ENCODE assay signal across 9 cellular contexts in genomic region chr1:161177112-161177935, GRCh38. TPM values are rescaled to one million over a fixed set of nuclear protein-coding genes. Genes with fewer than 3 reads are reported as not detected.
DNase-seq lines count a peak whose midpoint lies in the region; ATAC-seq, FAIRE-seq and TF ChIP-seq lines count a peak whose summit lies in the region.
"Had no signal": no experiment of that assay in that cellular context is flagged by ENCODE, and none has a peak within 500 bp of the region (broad histone marks: within the 10 kb centered on the region; RNA-seq: fewer than 3 reads in every experiment).

Gene B4GALT3, minus strand, starts transcription at chr1:161177507. Its CDS starts 1,447 bp downstream, at chr1:161176060.

- no peaks in the 10 kb centered on the region for H4K20me1 ChIP-seq in HepG2 (ENCODE audit: insufficient read depth, low read length)

- peak; percentile 69 for ATAC-seq in GM19372 (IDR thresholded peaks at IDR 0.05; ENCODE audit: low read depth, unreplicated experiment)
- peak; percentile 63 for ATAC-seq in HG03520 (IDR thresholded peaks at IDR 0.05; ENCODE audit: unreplicated experiment)
- peak; percentile 96 for ATAC-seq in HepG2

- H3K9ac ChIP-seq in HepG2 (ENCODE audit: insufficient read depth, low read depth, low read length), result peak within 1 kb of the TSS; percentile 84

- peak within 1 kb of the TSS; percentile 99 for H3K4me3 Mint-ChIP-seq in dendritic cell treated with granulocyte-macrophage colony-stimulating factor and Interleukin-4, amounts not matched to agents 40 ng/mL and 50 ng/mL, for 4 days

- CTCF ChIA-PET in HepG2 (lab: Yijun Ruan, JAX; ENCODE audit: low intra/inter-chr PET ratio, low total read pairs), result interaction anchor here (1.5 kb wide), 1 partner anchor 10 kb away, joined by 4 read pairs; the partner anchor contains the start of gene PPOX

- H3K27me3 ChIP-seq in HepG2 (ENCODE audit: control insufficient read depth in 1 of 2, insufficient read depth in 2 of 2, low read length in 2 of 2), result no peaks in the 10 kb centered on the region; a peak in 1 of 5 replicates

- TSS peak; percentile 96 for BruUV-seq in HepG2 (replicated peaks; lab: Mats Ljungman, UMichigan)

- peak within 1 kb of the TSS; percentile 94 for H2AFZ ChIP-seq in HepG2 (ENCODE audit: low read length)

- intact Hi-C loops in dendritic cell treated with granulocyte-macrophage colony-stimulating factor and Interleukin-4, amounts not matched to agents 40 ng/mL and 50 ng/mL, for 4 days (cut with micrococcal nuclease), result no loop called here
- intact Hi-C loops in HepG2 (cut with micrococcal nuclease; ENCODE audit: unreplicated experiment), result no loop called here

- H3K27me3 Mint-ChIP-seq in dendritic cell treated with granulocyte-macrophage colony-stimulating factor and Interleukin-4, amounts not matched to agents 40 ng/mL and 50 ng/mL, for 4 days, result no peaks in the 10 kb centered on the region

- peaks cover 46% of the 10 kb centered on the region for H3K36me3 Mint-ChIP-seq in dendritic cell treated with granulocyte-macrophage colony-stimulating factor and Interleukin-4, amounts not matched to agents 40 ng/mL and 50 ng/mL, for 4 days (ENCODE audit: low read depth)

- TF ChIP-seq POLR2A in HepG2 (IDR thresholded peaks at IDR 0.05; ENCODE audit: insufficient read depth in 1 of 2, low read depth in 2 of 2, low read length in 2 of 2), result peak; percentile 96 to 99

- peaks cover 4 to 23% of the 10 kb centered on the region in 2 experiments for H3K36me3 ChIP-seq in HepG2 (replicated peaks in 1 of 2; ENCODE audit: control insufficient read depth in 1 of 2, insufficient read depth in 2 of 2, low read length in 2 of 2)

- no peaks in the 10 kb centered on the region for H3K9me3 ChIP-seq in HepG2 (ENCODE audit: low read length)

- FAIRE-seq in HepG2 (lab: Jason Lieb, UNC), result peak; percentile 67
- FAIRE-seq: TTC549 had no signal

- peaks cover 10% of the 10 kb centered on the region for H3K79me2 ChIP-seq in HepG2 (ENCODE audit: insufficient read depth, low read length)

- TF ChIP-seq EP300 in HepG2 (IDR thresholded peaks at IDR 0.05; ENCODE audit: low read depth in 2 of 2, low read length in 2 of 2) (0 out of 4 replicates have a peak, but pooled peaks of 1 of the 2 experiments have one; percentile 3), HepG2 (CRISPR knock-in tag; IDR thresholded peaks at IDR 0.05; ENCODE audit: borderline replicate concordance) (no peak)

- peak within 1 kb of the TSS; percentile 97 for H3K4me2 ChIP-seq in HepG2 (ENCODE audit: low read depth, low read length)

- peak within 1 kb of the TSS; percentile 83 to 92 (median 83) for H3K4me3 ChIP-seq in HepG2 (replicated peaks in 1 of 3; ENCODE audit: insufficient read depth in 1 of 3, low read depth in 2 of 3, low read length in 3 of 3)

- no peak for TF ChIP-seq CTCF in C4-2B (conservative IDR thresholded peaks at IDR 0.05)
- TF ChIP-seq CTCF in HepG2 (CRISPR knock-in tag; IDR thresholded peaks at IDR 0.05), result peak; percentile 78

- H3K27ac Mint-ChIP-seq in dendritic cell treated with granulocyte-macrophage colony-stimulating factor and Interleukin-4, amounts not matched to agents 40 ng/mL and 50 ng/mL, for 4 days, result peak within 1 kb of the TSS; percentile 91

- no peaks in the 10 kb centered on the region for H3K9me3 Mint-ChIP-seq in dendritic cell treated with granulocyte-macrophage colony-stimulating factor and Interleukin-4, amounts not matched to agents 40 ng/mL and 50 ng/mL, for 4 days

- POLR2A ChIA-PET in HepG2 (lab: Yijun Ruan, JAX), result interaction anchor here (0.6 to 2.1 kb wide), 11 partner anchors 8 to 137 kb away, joined by 3 to 27 read pairs (median 4); partner anchors contain the start of genes ADAMTS4, APOA2, NDUFS2 and NIT1

- DNase-seq in NCI-H774 (lab: John Stamatoyannopoulos, UW), result peak; percentile 85
- peak; percentile 98 for DNase-seq in activated CD4-positive, alpha-beta T cell treated with anti-CD3 and anti-CD28 coated beads, Interleukin-2, amount 50 U/mL, for 48 hours
- DNase-seq in HepG2 (ENCODE audit: low spot score), result peak; percentile 87
- peak; percentile 99 for DNase-seq in stimulated activated CD4-positive, alpha-beta T cell treated with anti-CD3 and anti-CD28 coated beads, Interleukin-2, amount 100 ng/mL, for 48 hours

- WGBS in HepG2 (ENCODE audit: low lambda C conversion rate), result 2% methylated on average over 43 of the region's 50 CpGs

- in situ Hi-C loops in HepG2 (cut with HindIII; ENCODE audit: extremely low pct_ligation_motif_present, low pct_unique_long_range_greater_than_20kb), result no loop called here

- H3K27ac ChIP-seq in C4-2B (peak within 1 kb of the TSS; percentile 84), HepG2 (ENCODE audit: extremely low read length, insufficient read depth, low read length) (peak within 1 kb of the TSS; percentile 79)

- peaks cover 42% of the 10 kb centered on the region for H3K4me1 Mint-ChIP-seq in dendritic cell treated with granulocyte-macrophage colony-stimulating factor and Interleukin-4, amounts not matched to agents 40 ng/mL and 50 ng/mL, for 4 days (ENCODE audit: low read depth)

- H3K4me1 ChIP-seq in HepG2 (ENCODE audit: insufficient read depth, low read length), result peaks cover 19% of the 10 kb centered on the region

- peak; percentile 55 for TF ChIP-seq RAD21 in HepG2 (CRISPR knock-in tag; IDR thresholded peaks at IDR 0.05)

TF ChIP-seq in HepG2, 621 proteins besides CTCF, POLR2A, EP300 and RAD21 (continues in another document):
- TF ChIP-seq, protein P1, sequence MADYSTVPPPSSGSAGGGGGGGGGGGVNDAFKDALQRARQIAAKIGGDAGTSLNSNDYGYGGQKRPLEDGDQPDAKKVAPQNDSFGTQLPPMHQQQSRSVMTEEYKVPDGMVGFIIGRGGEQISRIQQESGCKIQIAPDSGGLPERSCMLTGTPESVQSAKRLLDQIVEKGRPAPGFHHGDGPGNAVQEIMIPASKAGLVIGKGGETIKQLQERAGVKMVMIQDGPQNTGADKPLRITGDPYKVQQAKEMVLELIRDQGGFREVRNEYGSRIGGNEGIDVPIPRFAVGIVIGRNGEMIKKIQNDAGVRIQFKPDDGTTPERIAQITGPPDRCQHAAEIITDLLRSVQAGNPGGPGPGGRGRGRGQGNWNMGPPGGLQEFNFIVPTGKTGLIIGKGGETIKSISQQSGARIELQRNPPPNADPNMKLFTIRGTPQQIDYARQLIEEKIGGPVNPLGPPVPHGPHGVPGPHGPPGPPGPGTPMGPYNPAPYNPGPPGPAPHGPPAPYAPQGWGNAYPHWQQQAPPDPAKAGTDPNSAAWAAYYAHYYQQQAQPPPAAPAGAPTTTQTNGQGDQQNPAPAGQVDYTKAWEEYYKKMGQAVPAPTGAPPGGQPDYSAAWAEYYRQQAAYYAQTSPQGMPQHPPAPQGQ (CRISPR knock-in tag; IDR thresholded peaks at IDR 0.05; ENCODE audit: borderline replicate concordance), result no peak
- TF ChIP-seq SP5 (CRISPR knock-in tag; IDR thresholded peaks at IDR 0.05; ENCODE audit: borderline replicate concordance, low read depth), result peak; percentile 55; the same call in 1 of the 2 replicates
- 0 out of 2 replicates have a peak, but pooled peaks have one; percentile 86 for TF ChIP-seq ZBTB46 (CRISPR knock-in tag; IDR thresholded peaks at IDR 0.05; ENCODE audit: borderline replicate concordance)
- no peak for TF ChIP-seq ZBTB21 (CRISPR knock-in tag; IDR thresholded peaks at IDR 0.05)
- no peak for TF ChIP-seq ZKSCAN8 (CRISPR knock-in tag; IDR thresholded peaks at IDR 0.05; ENCODE audit: borderline replicate concordance)
- peak; percentile 65; the same call in 1 of the 2 replicates for TF ChIP-seq ZNF331 (CRISPR knock-in tag; IDR thresholded peaks at IDR 0.05)
- TF ChIP-seq PITX1 (CRISPR knock-in tag; IDR thresholded peaks at IDR 0.05), result peak; percentile 62
- peak; percentile 24; the same call in 1 of the 2 replicates for TF ChIP-seq PPARG (CRISPR knock-in tag; conservative IDR thresholded peaks at IDR 0.05)
- peak; percentile 63 for TF ChIP-seq CBFB (CRISPR knock-in tag; IDR thresholded peaks at IDR 0.05)
- 0 out of 2 replicates have a peak, but pooled peaks have one; percentile 76 for TF ChIP-seq ZNF124 (CRISPR knock-in tag; IDR thresholded peaks at IDR 0.05)

RNA-seq across cellular contexts. Expression of gene B4GALT3, which starts in this region (rescaled TPM):
- total RNA-seq in HepG2 (2016; rRNA removed; fragmentation: Illumina TruSeq; extraction: Trizol), result 26.7 and 35.6 TPM in 2 replicates
- total RNA-seq in HepG2 (2016; cell fraction: cytosol; rRNA removed; fragmentation: Illumina TruSeq; extraction: Trizol; ENCODE audit: low read depth), result 39.7 and 51.0 TPM in 2 replicates
- total RNA-seq in HepG2 (2016; cell fraction: insoluble cytoplasmic fraction; rRNA removed; fragmentation: Illumina TruSeq; extraction: Trizol), result 25.1 and 39.5 TPM in 2 replicates
- total RNA-seq in HepG2 (2016; cell fraction: membrane; rRNA removed; fragmentation: Illumina TruSeq; extraction: Trizol), result 75.0 and 83.4 TPM in 2 replicates
- 20.7 and 25.9 TPM in 2 replicates for total RNA-seq in HepG2 (2016; cell fraction: nucleus; rRNA removed; fragmentation: Illumina TruSeq; extraction: Trizol)
- 40.4 and 45.0 TPM in 2 replicates for polyA plus RNA-seq in HepG2 (2011; rRNA removed)
- polyA plus RNA-seq in HepG2 (2011; cell fraction: cytosol; rRNA removed), result 39.3 and 49.3 TPM in 2 replicates
- 59.7 and 62.7 TPM in 2 replicates for polyA plus RNA-seq in HepG2 (2011; cell fraction: nucleus; rRNA removed)
- polyA plus RNA-seq in HepG2 (2012), result 32.3 and 39.7 TPM in 2 replicates
- 63.3 and 71.3 TPM in 2 replicates for polyA plus RNA-seq in HepG2 (2016; cell fraction: cytosol; fragmentation: Illumina TruSeq; extraction: Trizol; ENCODE audit: low read depth)
- 30.8 and 33.0 TPM in 2 replicates for polyA plus RNA-seq in HepG2 (2016; cell fraction: insoluble cytoplasmic fraction; fragmentation: Illumina TruSeq; extraction: Trizol; ENCODE audit: low read depth)
- polyA plus RNA-seq in HepG2 (2016; cell fraction: membrane; fragmentation: Illumina TruSeq; extraction: Trizol; ENCODE audit: low read depth), result 80.0 and 82.5 TPM in 2 replicates
- 46.9 and 48.9 TPM in 2 replicates for polyA plus RNA-seq in HepG2 (2016; cell fraction: nucleus; fragmentation: Illumina TruSeq; extraction: Trizol; ENCODE audit: insufficient read depth, low read depth)
- 34.0 and 38.8 TPM in 2 replicates for polyA minus RNA-seq in HepG2 (2011; rRNA and poly(A)+ RNA removed; ENCODE audit: low replicate concordance)
- 15.9 and 20.7 TPM in 2 replicates for polyA minus RNA-seq in HepG2 (2011; cell fraction: cytosol; rRNA and poly(A)+ RNA removed)
- 11.6 and 17.4 TPM in 2 replicates for polyA minus RNA-seq in HepG2 (2011; cell fraction: nucleus; rRNA and poly(A)+ RNA removed)

Comparison
In these comparisons a context has a peak if more than half of its experiments do, and no peak if none do; other contexts are left out.
1. Peak in every context shown above with its lines: DNase-seq, ATAC-seq, H3K4me3 ChIP-seq and H3K27ac ChIP-seq.